In genomic region chr17:20010886-20011402, GRCh38 we compare ENCODE assay signal across 11 cellular contexts. TPM values are rescaled to one million over a fixed set of nuclear protein-coding genes. Genes with fewer than 3 reads are reported as not detected.
DNase-seq lines count a peak whose midpoint lies in the region; ATAC-seq and TF ChIP-seq lines count a peak whose summit lies in the region.
"Had no signal": no experiment of that assay in that cellular context is flagged by ENCODE, and none has a peak within 500 bp of the region (broad histone marks: within the 10 kb centered on the region; RNA-seq: fewer than 3 reads in every experiment).

No MANE protein-coding gene starts in this region.

- peak overlapping the region; percentile 100 for H3K4me2 ChIP-seq in PC-9

- peaks cover 10% of the 10 kb centered on the region; the same call in 1 of the 2 replicates for H3F3A ChIP-seq in PC-9 (ENCODE audit: insufficient read depth, low read depth)

- no peak for TF ChIP-seq CTCF in activated CD8-positive, alpha-beta T cell treated with anti-CD3 and anti-CD28 coated beads for 36 hours (IDR thresholded peaks at IDR 0.05)
- TF ChIP-seq CTCF in PC-9 (conservative IDR thresholded peaks at IDR 0.05) (no peak), esophagus muscularis mucosa (IDR thresholded peaks at IDR 0.05) (no peak)

- H3K27me3 ChIP-seq in PC-9 (ENCODE audit: insufficient read depth, low read depth) (no peaks in the 10 kb centered on the region), esophagus muscularis mucosa (peaks cover 0 to 6% (median 0%) of the 10 kb centered on the region in 4 donors), subcutaneous abdominal adipose tissue (ENCODE audit: control insufficient read depth in 5 of 5, insufficient read depth in 4 of 5, low read length in 5 of 5) (no peaks in the 10 kb centered on the region)

- no peaks in the 10 kb centered on the region for H3K9me3 Mint-ChIP-seq in activated CD8-positive, alpha-beta T cell treated with anti-CD3 and anti-CD28 coated beads for 36 hours
- H3K9me3 Mint-ChIP-seq in activated CD8-positive, alpha-beta T cell treated with anti-CD3 and anti-CD28 coated beads, Interleukin-2, amount 10 ng/mL, durations not matched to agents 7 days and 5 days (ENCODE audit: insufficient read depth), result no peaks in the 10 kb centered on the region

- no peak overlapping the region; the same call in 1 of the 2 replicates for H2AFZ ChIP-seq in PC-9

- H3K4me3 Mint-ChIP-seq in activated CD8-positive, alpha-beta T cell treated with anti-CD3 and anti-CD28 coated beads for 36 hours, result peak overlapping the region; percentile 72
- no peak overlapping the region for H3K4me3 Mint-ChIP-seq in activated CD8-positive, alpha-beta T cell treated with anti-CD3 and anti-CD28 coated beads, Interleukin-2, amount 10 ng/mL, durations not matched to agents 7 days and 5 days

- H3K9me2 ChIP-seq in PC-9 (ENCODE audit: insufficient read depth), result no peaks in the 10 kb centered on the region

- no peaks in the 10 kb centered on the region for H3K36me3 Mint-ChIP-seq in activated CD8-positive, alpha-beta T cell treated with anti-CD3 and anti-CD28 coated beads for 36 hours (ENCODE audit: low read depth)
- H3K36me3 Mint-ChIP-seq in activated CD8-positive, alpha-beta T cell treated with anti-CD3 and anti-CD28 coated beads, Interleukin-2, amount 10 ng/mL, durations not matched to agents 7 days and 5 days (ENCODE audit: low read depth), result no peaks in the 10 kb centered on the region

- no peaks in the 10 kb centered on the region for H3K79me2 ChIP-seq in PC-9 (ENCODE audit: low read depth)

- no peak for ATAC-seq in activated CD8-positive, alpha-beta T cell treated with anti-CD3 and anti-CD28 coated beads for 36 hours
- no peak for ATAC-seq in activated CD8-positive, alpha-beta T cell treated with anti-CD3 and anti-CD28 coated beads, Interleukin-2, amount 10 ng/mL, durations not matched to agents 7 days and 5 days
- no peak for ATAC-seq in GM18907 (IDR thresholded peaks at IDR 0.05; ENCODE audit: unreplicated experiment)

- no peak overlapping the region for H3K9ac ChIP-seq in subcutaneous abdominal adipose tissue (ENCODE audit: low read length in 5 of 5)

- POLR2A ChIA-PET in activated CD8-positive, alpha-beta T cell treated with anti-CD3 and anti-CD28 coated beads for 36 hours (lab: Charles Lee), result no interaction called here
- POLR2A ChIA-PET in activated CD8-positive, alpha-beta T cell treated with anti-CD3 and anti-CD28 coated beads, Interleukin-2, amount 10 ng/mL, durations not matched to agents 7 days and 5 days (lab: Charles Lee), result no interaction called here
- POLR2A ChIA-PET in PC-9 (lab: Charles Lee; ENCODE audit: unreplicated experiment), result interaction anchor here (0.7 kb wide), 2 partner anchors 75 to 79 kb away, joined by 3 read pairs; no protein-coding TSS in a partner anchor

- WGBS in esophagus muscularis mucosa, result 64% methylated on average over 1 of the region's 1 CpG

- H3K9me3 ChIP-seq in PC-9 (ENCODE audit: insufficient read depth, low read depth), result no peaks in the 10 kb centered on the region
- no peaks in the 10 kb centered on the region for H3K9me3 ChIP-seq in esophagus muscularis mucosa
- H3K9me3 ChIP-seq in subcutaneous abdominal adipose tissue (ENCODE audit: control insufficient read depth in 5 of 5, low read length in 5 of 5), result no peaks in the 10 kb centered on the region

- peaks cover 7% of the 10 kb centered on the region for H3K4me1 Mint-ChIP-seq in activated CD8-positive, alpha-beta T cell treated with anti-CD3 and anti-CD28 coated beads for 36 hours (ENCODE audit: low read depth)
- H3K4me1 Mint-ChIP-seq in activated CD8-positive, alpha-beta T cell treated with anti-CD3 and anti-CD28 coated beads, Interleukin-2, amount 10 ng/mL, durations not matched to agents 7 days and 5 days (ENCODE audit: low read depth), result peaks cover 10% of the 10 kb centered on the region

- H3K36me3 ChIP-seq in PC-9 (ENCODE audit: low read depth) (no peaks in the 10 kb centered on the region), esophagus muscularis mucosa (no peaks in the 10 kb centered on the region), subcutaneous abdominal adipose tissue (ENCODE audit: control insufficient read depth in 5 of 5, insufficient read depth in 5 of 5, low read length in 5 of 5) (no peaks in the 10 kb centered on the region)

- no TSS peak for BruUV-seq in PC-9 (replicated peaks; lab: Mats Ljungman, UMichigan)

- H3K4me1 ChIP-seq in PC-9 (replicated peaks; ENCODE audit: insufficient read depth), result peaks cover 16% of the 10 kb centered on the region
- H3K4me1 ChIP-seq in esophagus muscularis mucosa, result peaks cover 3 to 23% (median 22%) of the 10 kb centered on the region in 4 donors
- peaks cover 0 to 27% (median 22%) of the 10 kb centered on the region in 5 donors for H3K4me1 ChIP-seq in subcutaneous abdominal adipose tissue (ENCODE audit: control insufficient read depth in 5 of 5, insufficient read depth in 5 of 5, low read length in 5 of 5)

- intact Hi-C loops in activated CD8-positive, alpha-beta T cell treated with anti-CD3 and anti-CD28 coated beads for 36 hours (cut with micrococcal nuclease), result no loop called here
- intact Hi-C loops in PC-9 (cut with micrococcal nuclease; ENCODE audit: unreplicated experiment), result loop anchor here (1.0 kb wide), 1 partner anchor 55 kb away; no protein-coding TSS in a partner anchor
- intact Hi-C loops in esophagus muscularis mucosa (cut with DNase I), result no loop called here

- CTCF ChIA-PET in activated CD8-positive, alpha-beta T cell treated with anti-CD3 and anti-CD28 coated beads for 36 hours (lab: Charles Lee), result interaction anchor here (1.1 to 5.6 kb wide), 8 partner anchors 10 to 128 kb away, joined by 3 to 49 read pairs (median 6); no protein-coding TSS in a partner anchor
- CTCF ChIA-PET in activated CD8-positive, alpha-beta T cell treated with anti-CD3 and anti-CD28 coated beads, Interleukin-2, amount 10 ng/mL, durations not matched to agents 7 days and 5 days (lab: Charles Lee), result interaction anchor here (1.2 to 3.8 kb wide), 4 partner anchors 18 to 64 kb away, joined by 4 to 21 read pairs (median 6); no protein-coding TSS in a partner anchor
- CTCF ChIA-PET in PC-9 (lab: Charles Lee), result interaction anchor here (1.3 to 1.5 kb wide), 2 partner anchors 18 to 110 kb away, joined by 4 to 22 read pairs; no protein-coding TSS in a partner anchor

- H3K27ac ChIP-seq in PC-9 (no peak overlapping the region), esophagus muscularis mucosa (replicated peaks in 1 of 4) (peak overlapping the region in 3 of 4 donors; percentile 78 to 84 (median 81)), subcutaneous abdominal adipose tissue (ENCODE audit: low read depth, low read length) (peak overlapping the region; percentile 48)

- no peak for DNase-seq in activated CD8-positive, alpha-beta T cell treated with anti-CD3 and anti-CD28 coated beads for 36 hours
- no peak for DNase-seq in activated CD8-positive, alpha-beta T cell treated with anti-CD3 and anti-CD28 coated beads, Interleukin-2, amount 10 ng/mL, durations not matched to agents 7 days and 5 days
- DNase-seq in PC-9 (no peak), esophagus muscularis mucosa (ENCODE audit: extremely low spot score) (no peak), NCI-H1417 (lab: John Stamatoyannopoulos, UW) (no peak), iPS-NIHi11 (ENCODE audit: low spot score) (no peak)
- DNase-seq: activated CD4-positive, alpha-beta T cell treated with anti-CD3 and anti-CD28 coated beads, Interleukin-2, amount 50 U/mL, for 48 hours; GF-D8; mesenchymal stem cell had no signal

- H3K27me3 Mint-ChIP-seq in activated CD8-positive, alpha-beta T cell treated with anti-CD3 and anti-CD28 coated beads for 36 hours, result peaks cover 48% of the 10 kb centered on the region
- peaks cover 41% of the 10 kb centered on the region for H3K27me3 Mint-ChIP-seq in activated CD8-positive, alpha-beta T cell treated with anti-CD3 and anti-CD28 coated beads, Interleukin-2, amount 10 ng/mL, durations not matched to agents 7 days and 5 days (ENCODE audit: low read depth)

- H4K20me1 ChIP-seq in PC-9 (ENCODE audit: insufficient read depth), result no peaks in the 10 kb centered on the region

- TF ChIP-seq POLR2A in esophagus muscularis mucosa (IDR thresholded peaks at IDR 0.05; ENCODE audit: low read depth), result no peak

- no peak for TF ChIP-seq EP300 in esophagus muscularis mucosa (IDR thresholded peaks at IDR 0.05)

- H3K4me3 ChIP-seq in PC-9 (peak overlapping the region; percentile 80; the same call in 1 of the 2 replicates), esophagus muscularis mucosa (peak overlapping the region in 1 of 4 donors; percentile 78), subcutaneous abdominal adipose tissue (ENCODE audit: low read depth in 1 of 5, low read length in 5 of 5) (peak overlapping the region in 1 of 5 donors; percentile 87)

- H3K27ac Mint-ChIP-seq in activated CD8-positive, alpha-beta T cell treated with anti-CD3 and anti-CD28 coated beads for 36 hours, result no peak overlapping the region
- H3K27ac Mint-ChIP-seq in activated CD8-positive, alpha-beta T cell treated with anti-CD3 and anti-CD28 coated beads, Interleukin-2, amount 10 ng/mL, durations not matched to agents 7 days and 5 days, result no peak overlapping the region

RNA-seq across cellular contexts. Expression of gene SPECC1, which starts 1.8 kb away (rescaled TPM):
- total RNA-seq in activated CD8-positive, alpha-beta T cell treated with anti-CD3 and anti-CD28 coated beads for 36 hours, result 10 to 100 TPM in 1 of 2 experiments, 1 to 10 TPM in 1; 9.9 to 10.3 TPM
- 1 to 10 TPM; 4.2 to 5.3 TPM for total RNA-seq in activated CD8-positive, alpha-beta T cell treated with anti-CD3 and anti-CD28 coated beads, Interleukin-2, amount 10 ng/mL, durations not matched to agents 7 days and 5 days
- total RNA-seq in PC-9 (2021), result 128 and 152 TPM in 2 replicates
- 10 to 100 TPM; 16.7 to 28.8 (median 24.7) TPM for total RNA-seq in esophagus muscularis mucosa

RNA-seq across cellular contexts. Expression of gene AKAP10, which starts 33.3 kb away (rescaled TPM):
- 10 to 100 TPM; 38.6 to 39.2 TPM for total RNA-seq in activated CD8-positive, alpha-beta T cell treated with anti-CD3 and anti-CD28 coated beads for 36 hours
- 10 to 100 TPM; 40.8 to 40.9 TPM for total RNA-seq in activated CD8-positive, alpha-beta T cell treated with anti-CD3 and anti-CD28 coated beads, Interleukin-2, amount 10 ng/mL, durations not matched to agents 7 days and 5 days
- 52.7 and 56.9 TPM in 2 replicates for total RNA-seq in PC-9 (2021)
- total RNA-seq in esophagus muscularis mucosa, result 10 to 100 TPM; 19.5 to 27.2 (median 23.2) TPM
